17 cellular contexts compared by ENCODE assay signal in the genomic region with DNA sequence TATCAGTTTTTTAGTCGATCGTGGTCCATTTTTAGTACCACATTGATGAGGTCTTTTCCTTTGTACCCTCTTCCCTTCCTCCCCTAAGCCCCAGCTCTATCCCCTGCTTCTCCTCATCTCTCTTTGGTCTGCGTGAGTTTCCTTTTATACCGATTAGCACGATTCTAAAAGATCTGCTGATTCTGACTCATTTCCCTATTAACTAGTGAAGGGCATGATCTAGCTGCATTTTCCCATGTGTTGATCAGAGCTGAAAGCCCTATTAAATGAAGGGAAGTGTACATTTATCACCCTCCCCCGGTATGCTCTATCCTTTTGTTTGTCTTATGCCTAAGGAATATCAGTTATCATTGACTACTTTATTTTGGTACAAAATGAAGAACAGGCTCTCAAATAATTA.
DNase-seq lines count a peak whose midpoint lies in the region; ATAC-seq and TF ChIP-seq lines count a peak whose summit lies in the region.
"Had no signal": no experiment of that assay in that cellular context is flagged by ENCODE, and none has a peak within 500 bp of the region (broad histone marks: within the 10 kb centered on the region; RNA-seq: fewer than 3 reads in every experiment).

No MANE protein-coding gene starts in this region.

- peaks cover 2% of the 10 kb centered on the region for H3K4me1 Mint-ChIP-seq in T-helper 17 cell

- H3K4me3 ChIP-seq in body of pancreas: no peak overlapping the region
- H3K4me3 ChIP-seq: K562, PC-9, SJCRH30 had no signal

- DNase-seq in HCEC 1CT (peak; percentile 62), cerebellar cortex (ENCODE audit: low spot score) (peak; percentile 36), glomerular endothelial cell (ENCODE audit: extremely low read depth, low read depth, low spot score) (peak; percentile 72), body of pancreas (no peak), SK-N-DZ (ENCODE audit: low spot score) (no peak), T-helper 17 cell (no peak)
- DNase-seq: CD4-positive, alpha-beta T cell; MV-4-11; NCI-H1417; NCI-H187 treated with DMSO at 0.1 percent for 48 hours; NCI-H2171; PC-9 had no signal

- no peak for TF ChIP-seq CTCF in body of pancreas (IDR thresholded peaks at IDR 0.05)

- no peak for ATAC-seq in body of pancreas
- ATAC-seq in GM21717 (IDR thresholded peaks at IDR 0.05; ENCODE audit: unreplicated experiment): no peak
- ATAC-seq in T-helper 17 cell: no peak

- H3K4me1 ChIP-seq in body of pancreas: no peaks in the 10 kb centered on the region
- H3K4me1 ChIP-seq: BE2C, SJCRH30 had no signal

- peaks cover 5% of the 10 kb centered on the region for H3K27me3 Mint-ChIP-seq in T-helper 17 cell
- H3K27me3 Mint-ChIP-seq: CD4-positive, alpha-beta T cell had no signal

- H3K27me3 ChIP-seq in body of pancreas: no peaks in the 10 kb centered on the region
- H3K27me3 ChIP-seq: BE2C, SJCRH30 had no signal

- intact Hi-C loops in body of pancreas (cut with DNase I): no loop called here

- no peak for TF ChIP-seq POLR2A in body of pancreas (IDR thresholded peaks at IDR 0.05)

- WGBS in body of pancreas, 2 donors: 60 to 67% methylated on average over 6 of the region's 6 CpGs

- H3K9me3 ChIP-seq in body of pancreas: no peaks in the 10 kb centered on the region
- H3K9me3 ChIP-seq in T-helper 17 cell (ENCODE audit: control insufficient read depth, low read length, poor library complexity, severe bottlenecking): no peaks in the 10 kb centered on the region
- H3K9me3 ChIP-seq: BE2C, SJCRH30 had no signal

- no peak overlapping the region for H3K4me3 Mint-ChIP-seq in T-helper 17 cell
- H3K4me3 Mint-ChIP-seq: CD4-positive, alpha-beta T cell; H9 had no signal

- H3K27ac Mint-ChIP-seq in T-helper 17 cell: no peak overlapping the region
- H3K27ac Mint-ChIP-seq: CD4-positive, alpha-beta T cell; H9 had no signal

- H3K27ac ChIP-seq in body of pancreas: no peak overlapping the region
- H3K27ac ChIP-seq: PC-9, SJCRH30 had no signal

- no peaks in the 10 kb centered on the region for H3K36me3 Mint-ChIP-seq in T-helper 17 cell (ENCODE audit: low read depth)

- H3K36me3 ChIP-seq in body of pancreas (replicated peaks in 1 of 2; ENCODE audit: insufficient read depth in 1 of 2, low read depth in 2 of 2): no peaks in the 10 kb centered on the region
- H3K36me3 ChIP-seq: BE2C, SJCRH30 had no signal

Comparison
In these comparisons a context has a peak if more than half of its experiments do, and no peak if none do; other contexts are left out.
1. DNase-seq: peak in HCEC 1CT (single experiment), cerebellar cortex (single experiment) and glomerular endothelial cell (single experiment); none in body of pancreas (0 of 4), SK-N-DZ (single experiment) and T-helper 17 cell (0 of 3).